ENCODE assay signal across 1 cellular context in genomic region chr17:8753976-8754440, GRCh38.
TF ChIP-seq lines count a peak whose summit lies in the region.

No MANE protein-coding gene starts in this region.

TF ChIP-seq in H1, 55 proteins besides CTCF, POLR2A, EP300 and RAD21 (continued from another document):
- TF ChIP-seq MAX (IDR thresholded peaks at IDR 0.05), result no peak
- TF ChIP-seq BACH1 (IDR thresholded peaks at IDR 0.05; ENCODE audit: low read length), result no peak
- no peak for TF ChIP-seq CBX5 (IDR thresholded peaks at IDR 0.05; ENCODE audit: low read depth, low read length)
- TF ChIP-seq GABPA (IDR thresholded peaks at IDR 0.05; ENCODE audit: borderline replicate concordance, insufficient read depth, low read length), result no peak
- TF ChIP-seq JUND (IDR thresholded peaks at IDR 0.05; ENCODE audit: low read length), result no peak
- no peak for TF ChIP-seq ZNF274 (IDR thresholded peaks at IDR 0.05; ENCODE audit: borderline replicate concordance, extremely low read depth, low read length)
- TF ChIP-seq JUN (IDR thresholded peaks at IDR 0.05; ENCODE audit: low read depth, low read length), result no peak
- TF ChIP-seq YY1 (IDR thresholded peaks at IDR 0.05; ENCODE audit: low read depth, low read length), result no peak
TF ChIP-seq in H1: peak in this region for 0.
